In genomic region chr5:43120720-43121564, GRCh38 we compare ENCODE assay signal across 1 cellular context.
A peak's percentile ranks its signal among the peaks of the same experiment; 100 is the strongest.
TF ChIP-seq lines count a peak whose summit lies in the region.

ZNF131 (plus strand) TSS chr5:43120914; CDS start chr5:43122054, 1,140 bp downstream.

TF ChIP-seq in GM23338, 12 proteins besides CTCF, POLR2A, EP300 and RAD21 (continued from another document):
- TF ChIP-seq NANOG (IDR thresholded peaks at IDR 0.05; ENCODE audit: borderline replicate concordance) = no peak
- TF ChIP-seq ZNF462 (CRISPR knock-in tag; IDR thresholded peaks at IDR 0.05) = no peak
- peak; percentile 85 for TF ChIP-seq POLR2AphosphoS5 (IDR thresholded peaks at IDR 0.05; ENCODE audit: low read depth)
- TF ChIP-seq STAT1 (IDR thresholded peaks at IDR 0.05; ENCODE audit: unreplicated experiment) = no peak
